In the genomic region with DNA sequence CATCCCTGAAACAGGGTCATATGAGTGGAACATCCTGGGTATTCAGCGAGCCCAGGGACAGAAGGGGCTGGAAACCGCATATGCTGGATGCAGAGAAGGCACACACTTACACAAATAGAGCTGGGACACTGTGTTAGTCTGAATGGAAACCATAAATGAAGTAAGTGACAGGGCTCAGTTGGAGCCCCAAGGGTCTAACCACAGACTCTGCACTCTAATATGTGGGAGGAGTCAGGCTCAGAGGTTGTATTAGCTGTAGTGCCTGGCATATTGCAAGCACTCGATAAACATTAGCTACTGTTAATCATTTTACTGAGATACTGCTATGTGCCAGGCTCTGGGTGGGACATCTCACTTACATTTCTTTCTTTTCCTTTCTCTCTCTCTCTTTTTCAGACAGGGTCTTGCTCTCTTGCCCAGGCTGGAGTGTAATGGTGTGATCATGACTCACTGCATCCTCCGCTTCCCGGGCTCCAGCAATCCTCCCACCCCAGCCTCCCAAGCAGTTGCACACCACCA, we compare ENCODE assay signal across 30 cellular contexts. TPM values are rescaled to one million over a fixed set of nuclear protein-coding genes. Genes with fewer than 3 reads are reported as not detected.
"Had no signal": no experiment of that assay in that cellular context is flagged by ENCODE, and none has a peak within 500 bp of the region (broad histone marks: within the 10 kb centered on the region; RNA-seq: fewer than 3 reads in every experiment).

No MANE protein-coding gene starts in this region.

- H3K27ac Mint-ChIP-seq: activated B cell treated with CpG ODN at 0.5 μM for 24 hours; activated CD8-positive, alpha-beta memory T cell treated with anti-CD3 and anti-CD28 coated beads, Interleukin-2, amount 10 ng/mL, durations not matched to agents 7 days and 5 days; activated CD8-positive, alpha-beta T cell treated with anti-CD3 and anti-CD28 coated beads, Interleukin-2, amount 10 ng/mL, durations not matched to agents 7 days and 5 days; activated naive CD4-positive, alpha-beta T cell treated with anti-CD3 and anti-CD28 coated beads for 36 hours; activated naive CD8-positive, alpha-beta T cell treated with anti-CD3 and anti-CD28 coated beads for 36 hours; activated T-cell treated with anti-CD3 and anti-CD28 coated beads, Interleukin-2, amount 50 U/mL, for 72 hours; effector memory CD8-positive, alpha-beta T cell; mesothelial cell of epicardium; nephron progenitor cell had no signal

- FAIRE-seq: kidney, pancreas had no signal

- H3K4me3 Mint-ChIP-seq: activated B cell treated with CpG ODN at 0.5 μM for 24 hours; activated CD8-positive, alpha-beta memory T cell treated with anti-CD3 and anti-CD28 coated beads, Interleukin-2, amount 10 ng/mL, durations not matched to agents 7 days and 5 days; activated CD8-positive, alpha-beta T cell treated with anti-CD3 and anti-CD28 coated beads, Interleukin-2, amount 10 ng/mL, durations not matched to agents 7 days and 5 days; activated naive CD4-positive, alpha-beta T cell treated with anti-CD3 and anti-CD28 coated beads for 36 hours; activated naive CD8-positive, alpha-beta T cell treated with anti-CD3 and anti-CD28 coated beads for 36 hours; activated T-cell treated with anti-CD3 and anti-CD28 coated beads, Interleukin-2, amount 50 U/mL, for 72 hours; effector memory CD8-positive, alpha-beta T cell; mesothelial cell of epicardium; naive B cell; nephron progenitor cell had no signal

- H3K36me3 Mint-ChIP-seq: activated CD8-positive, alpha-beta memory T cell treated with anti-CD3 and anti-CD28 coated beads, Interleukin-2, amount 10 ng/mL, durations not matched to agents 7 days and 5 days; activated naive CD8-positive, alpha-beta T cell treated with anti-CD3 and anti-CD28 coated beads for 36 hours; mesothelial cell of epicardium had no signal

- H3K9me3 Mint-ChIP-seq: activated B cell treated with CpG ODN at 0.5 μM for 24 hours; activated naive CD4-positive, alpha-beta T cell treated with anti-CD3 and anti-CD28 coated beads for 36 hours; activated naive CD8-positive, alpha-beta T cell treated with anti-CD3 and anti-CD28 coated beads for 36 hours; activated T-cell treated with anti-CD3 and anti-CD28 coated beads, Interleukin-2, amount 50 U/mL, for 72 hours; effector memory CD8-positive, alpha-beta T cell; mesothelial cell of epicardium had no signal

- H3K27me3 ChIP-seq: body of pancreas, testis had no signal

- H3K4me3 ChIP-seq: adrenal gland, body of pancreas, coronary artery, pancreas, prostate gland, skin epidermis, testis, transverse colon had no signal

- H3K4me1 ChIP-seq: prostate gland, transverse colon had no signal

- H3K27ac ChIP-seq: adrenal gland, body of pancreas, coronary artery, pancreas, prostate gland, skin epidermis, testis, transverse colon had no signal

- DNase-seq: activated B cell treated with CpG ODN at 0.5 μM for 24 hours; activated CD8-positive, alpha-beta memory T cell treated with anti-CD3 and anti-CD28 coated beads, Interleukin-2, amount 10 ng/mL, durations not matched to agents 7 days and 5 days; activated CD8-positive, alpha-beta T cell treated with anti-CD3 and anti-CD28 coated beads, Interleukin-2, amount 10 ng/mL, durations not matched to agents 7 days and 5 days; activated naive CD4-positive, alpha-beta T cell treated with anti-CD3 and anti-CD28 coated beads for 36 hours; activated naive CD8-positive, alpha-beta T cell treated with anti-CD3 and anti-CD28 coated beads for 36 hours; activated T-cell treated with anti-CD3 and anti-CD28 coated beads, Interleukin-2, amount 50 U/mL, for 72 hours; adrenal gland; aorta; body of pancreas; cerebellar nuclear complex; effector memory CD8-positive, alpha-beta T cell; foreskin fibroblast; hippocampal formation; kidney; left colon; naive B cell; nephron progenitor cell; pancreas; stimulated activated CD4-positive, alpha-beta T cell treated with anti-CD3 and anti-CD28 coated beads, Interleukin-12 subunit alpha, Interleukin-12 subunit beta, amount 100 ng/mL, for 4 hours; stimulated activated CD4-positive, alpha-beta T cell treated with anti-CD3 and anti-CD28 coated beads, Interleukin-4, amount 100 ng/mL, for 1 hour; stimulated activated naive CD8-positive, alpha-beta T cell treated with anti-CD3 and anti-CD28 coated beads, Interleukin-15, Interleukin-2, amounts not matched to agents 100 U/mL and 50 U/mL, for 24 hours; testis; transverse colon had no signal

- H3K36me3 ChIP-seq: adrenal gland, pancreas, prostate gland, transverse colon had no signal

- H3K9me3 ChIP-seq: adrenal gland, body of pancreas, pancreas, prostate gland, testis, transverse colon had no signal

- ATAC-seq: activated CD8-positive, alpha-beta memory T cell treated with anti-CD3 and anti-CD28 coated beads, Interleukin-2, amount 10 ng/mL, durations not matched to agents 7 days and 5 days; activated CD8-positive, alpha-beta T cell treated with anti-CD3 and anti-CD28 coated beads, Interleukin-2, amount 10 ng/mL, durations not matched to agents 7 days and 5 days; activated T-cell treated with anti-CD3 and anti-CD28 coated beads, Interleukin-2, amount 50 U/mL, for 72 hours; body of pancreas; effector memory CD8-positive, alpha-beta T cell; left colon; pancreas; sciatic nerve; stimulated activated naive CD8-positive, alpha-beta T cell treated with anti-CD3 and anti-CD28 coated beads, Interleukin-15, Interleukin-2, amounts not matched to agents 100 U/mL and 50 U/mL, for 24 hours had no signal

- H3K4me1 Mint-ChIP-seq: activated B cell treated with CpG ODN at 0.5 μM for 24 hours, mesothelial cell of epicardium, naive B cell had no signal

RNA-seq across cellular contexts. Expression of a gene that starts 6.5 kb away (rescaled TPM):
- total RNA-seq: activated B cell treated with CpG ODN at 0.5 μM for 24 hours; activated CD8-positive, alpha-beta memory T cell treated with anti-CD3 and anti-CD28 coated beads, Interleukin-2, amount 10 ng/mL, durations not matched to agents 7 days and 5 days; activated CD8-positive, alpha-beta T cell treated with anti-CD3 and anti-CD28 coated beads, Interleukin-2, amount 10 ng/mL, durations not matched to agents 7 days and 5 days; activated naive CD4-positive, alpha-beta T cell treated with anti-CD3 and anti-CD28 coated beads for 36 hours; activated T-cell treated with anti-CD3 and anti-CD28 coated beads, Interleukin-2, amount 50 U/mL, for 72 hours; aorta; body of pancreas; left colon; mesothelial cell of epicardium; transverse colon; urinary bladder had no signal
- polyA plus RNA-seq: aorta, urinary bladder had no signal

RNA-seq across cellular contexts. Expression of a gene that starts 37.7 kb away (rescaled TPM):
- total RNA-seq: activated B cell treated with CpG ODN at 0.5 μM for 24 hours; activated CD8-positive, alpha-beta memory T cell treated with anti-CD3 and anti-CD28 coated beads, Interleukin-2, amount 10 ng/mL, durations not matched to agents 7 days and 5 days; activated CD8-positive, alpha-beta T cell treated with anti-CD3 and anti-CD28 coated beads, Interleukin-2, amount 10 ng/mL, durations not matched to agents 7 days and 5 days; activated naive CD4-positive, alpha-beta T cell treated with anti-CD3 and anti-CD28 coated beads for 36 hours; activated naive CD8-positive, alpha-beta T cell treated with anti-CD3 and anti-CD28 coated beads for 36 hours; activated T-cell treated with anti-CD3 and anti-CD28 coated beads, Interleukin-2, amount 50 U/mL, for 72 hours; adrenal gland; aorta; body of pancreas; kidney; left colon; lower leg skin; prostate gland; sciatic nerve; testis; transverse colon; urinary bladder had no signal
- polyA plus RNA-seq: aorta, pancreas, urinary bladder had no signal
